ENCODE assay signal across 1 cellular context in the genomic region with DNA sequence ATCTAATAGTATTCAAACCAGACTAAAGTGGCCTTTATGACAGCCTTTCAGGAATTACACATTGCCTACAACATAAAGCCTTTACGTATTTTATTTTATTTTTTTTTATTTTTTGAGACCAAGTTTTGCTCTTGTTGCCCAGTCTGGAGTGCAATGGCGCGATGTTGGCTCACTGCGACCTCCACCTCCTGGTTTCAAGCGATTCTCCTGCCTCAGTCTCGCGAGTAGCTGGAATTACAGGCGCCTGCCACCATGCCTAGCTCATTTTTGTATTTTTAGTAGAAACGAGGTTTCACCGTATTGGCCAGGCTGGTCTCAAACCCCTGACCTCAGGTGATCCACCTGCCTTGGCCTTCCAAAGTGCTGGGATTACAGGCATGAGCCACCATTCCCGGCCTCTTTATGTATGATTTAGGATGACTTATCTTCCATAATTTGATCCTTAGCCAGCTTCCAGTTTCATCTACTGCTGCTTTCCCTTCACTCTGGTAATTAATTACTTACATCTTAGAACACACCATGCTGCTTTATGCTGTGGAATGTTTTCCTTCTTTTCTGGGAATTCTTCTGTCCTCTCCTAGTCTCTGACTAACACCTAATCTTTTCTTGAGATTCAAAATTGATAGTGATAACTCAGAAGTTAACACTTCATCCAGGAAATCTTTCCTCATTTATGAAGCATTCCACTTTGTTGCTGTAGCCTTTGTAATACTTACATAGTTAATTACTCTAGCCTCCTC.
TF ChIP-seq lines count a peak whose summit lies in the region.

No MANE protein-coding gene starts in this region.

TF ChIP-seq in GM12878, 131 proteins besides CTCF, POLR2A, EP300 and RAD21 (continued from another document):
- TF ChIP-seq IRF3 (IDR thresholded peaks at IDR 0.05) (no peak), SREBF2 (IDR thresholded peaks at IDR 0.05; ENCODE audit: low read length) (no peak), TBL1XR1 (IDR thresholded peaks at IDR 0.05; ENCODE audit: low read depth, low read length) (no peak), CREM (IDR thresholded peaks at IDR 0.05; ENCODE audit: low read depth) (no peak), BCLAF1 (IDR thresholded peaks at IDR 0.05) (no peak), ZNF384 (IDR thresholded peaks at IDR 0.05; ENCODE audit: borderline replicate concordance, low read depth, low read length) (no peak)
- TF ChIP-seq, protein P1, sequence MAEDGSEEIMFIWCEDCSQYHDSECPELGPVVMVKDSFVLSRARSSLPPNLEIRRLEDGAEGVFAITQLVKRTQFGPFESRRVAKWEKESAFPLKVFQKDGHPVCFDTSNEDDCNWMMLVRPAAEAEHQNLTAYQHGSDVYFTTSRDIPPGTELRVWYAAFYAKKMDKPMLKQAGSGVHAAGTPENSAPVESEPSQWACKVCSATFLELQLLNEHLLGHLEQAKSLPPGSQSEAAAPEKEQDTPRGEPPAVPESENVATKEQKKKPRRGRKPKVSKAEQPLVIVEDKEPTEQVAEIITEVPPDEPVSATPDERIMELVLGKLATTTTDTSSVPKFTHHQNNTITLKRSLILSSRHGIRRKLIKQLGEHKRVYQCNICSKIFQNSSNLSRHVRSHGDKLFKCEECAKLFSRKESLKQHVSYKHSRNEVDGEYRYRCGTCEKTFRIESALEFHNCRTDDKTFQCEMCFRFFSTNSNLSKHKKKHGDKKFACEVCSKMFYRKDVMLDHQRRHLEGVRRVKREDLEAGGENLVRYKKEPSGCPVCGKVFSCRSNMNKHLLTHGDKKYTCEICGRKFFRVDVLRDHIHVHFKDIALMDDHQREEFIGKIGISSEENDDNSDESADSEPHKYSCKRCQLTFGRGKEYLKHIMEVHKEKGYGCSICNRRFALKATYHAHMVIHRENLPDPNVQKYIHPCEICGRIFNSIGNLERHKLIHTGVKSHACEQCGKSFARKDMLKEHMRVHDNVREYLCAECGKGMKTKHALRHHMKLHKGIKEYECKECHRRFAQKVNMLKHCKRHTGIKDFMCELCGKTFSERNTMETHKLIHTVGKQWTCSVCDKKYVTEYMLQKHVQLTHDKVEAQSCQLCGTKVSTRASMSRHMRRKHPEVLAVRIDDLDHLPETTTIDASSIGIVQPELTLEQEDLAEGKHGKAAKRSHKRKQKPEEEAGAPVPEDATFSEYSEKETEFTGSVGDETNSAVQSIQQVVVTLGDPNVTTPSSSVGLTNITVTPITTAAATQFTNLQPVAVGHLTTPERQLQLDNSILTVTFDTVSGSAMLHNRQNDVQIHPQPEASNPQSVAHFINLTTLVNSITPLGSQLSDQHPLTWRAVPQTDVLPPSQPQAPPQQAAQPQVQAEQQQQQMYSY (CRISPR knock-in tag; IDR thresholded peaks at IDR 0.05), result no peak
